Comparison of ENCODE assay signal across 8 cellular contexts in genomic region chr7:23299770-23300300, GRCh38. TPM values are rescaled to one million over a fixed set of nuclear protein-coding genes. Genes with fewer than 3 reads are reported as not detected.
DNase-seq lines count a peak whose midpoint lies in the region; ATAC-seq lines count a peak whose summit lies in the region.

No MANE protein-coding gene starts in this region.

- H3K36me3 ChIP-seq in CD4-positive, alpha-beta memory T cell (ENCODE audit: insufficient read depth, low read length) = peaks cover 8% of the 10 kb centered on the region
- peaks cover 3 to 10% (median 6%) of the 10 kb centered on the region in 5 donors for H3K36me3 ChIP-seq in subcutaneous abdominal adipose tissue (ENCODE audit: control insufficient read depth in 5 of 5, insufficient read depth in 5 of 5, low read length in 5 of 5)

- H3K4me1 Mint-ChIP-seq in CD4-positive, alpha-beta memory T cell = peaks cover 36 to 63% (median 52%) of the 10 kb centered on the region in 4 donors
- peaks cover 44 to 63% of the 10 kb centered on the region in 2 donors for H3K4me1 Mint-ChIP-seq in immature natural killer cell

- peaks cover 16 to 39% of the 10 kb centered on the region in 2 donors for H3K36me3 Mint-ChIP-seq in CD4-positive, alpha-beta memory T cell
- H3K36me3 Mint-ChIP-seq in activated naive CD4-positive, alpha-beta T cell treated with anti-CD3 and anti-CD28 coated beads, Interleukin-2, amount 50 U/mL, for 72 hours = peaks cover 38 to 39% of the 10 kb centered on the region in 2 donors
- H3K36me3 Mint-ChIP-seq in immature natural killer cell = peaks cover 4 to 19% (median 19%) of the 10 kb centered on the region in 3 donors

- peak overlapping the region; percentile 90 to 96 (median 94) for H3K4me3 Mint-ChIP-seq in CD4-positive, alpha-beta memory T cell
- peak overlapping the region; percentile 87 to 98 (median 92) for H3K4me3 Mint-ChIP-seq in immature natural killer cell

- ATAC-seq in HG02884 (IDR thresholded peaks at IDR 0.05; ENCODE audit: unreplicated experiment) = peak; percentile 3
- peak in 1 of 2 donors; percentile 3 for ATAC-seq in activated naive CD4-positive, alpha-beta T cell treated with anti-CD3 and anti-CD28 coated beads, Interleukin-2, amount 50 U/mL, for 72 hours

- no peaks in the 10 kb centered on the region for H3K27me3 ChIP-seq in CD4-positive, alpha-beta memory T cell (ENCODE audit: insufficient read depth, low read length)
- no peaks in the 10 kb centered on the region for H3K27me3 ChIP-seq in subcutaneous abdominal adipose tissue (ENCODE audit: control insufficient read depth in 5 of 5, insufficient read depth in 4 of 5, low read length in 5 of 5)

- intact Hi-C loops in CD4-positive, alpha-beta memory T cell (cut with micrococcal nuclease) = loop anchor here (1.0 to 10.0 kb wide), 12 partner anchors 27 to 1825 kb away; partner anchors contain the start of genes CCDC126, CYCS, FAM221A and HYCC1

- DNase-seq in CD4-positive, alpha-beta memory T cell = peak in 1 of 5 donors; percentile 11
- DNase-seq in activated naive CD4-positive, alpha-beta T cell treated with anti-CD3 and anti-CD28 coated beads, Interleukin-2, amount 50 U/mL, for 72 hours (ENCODE audit: low spot score in 2 of 2) = no peak
- DNase-seq in immature natural killer cell = no peak
- DNase-seq in T1000 (lab: John Stamatoyannopoulos, UW) = no peak
- no peak for DNase-seq in AML-193 (lab: John Stamatoyannopoulos, UW)
- DNase-seq in SW480 (ENCODE audit: low spot score) = no peak

- H3K9me3 Mint-ChIP-seq in CD4-positive, alpha-beta memory T cell = peaks cover 0 to 5% (median 0%) of the 10 kb centered on the region in 8 donors
- H3K9me3 Mint-ChIP-seq in activated naive CD4-positive, alpha-beta T cell treated with anti-CD3 and anti-CD28 coated beads, Interleukin-2, amount 50 U/mL, for 72 hours = peaks cover 0 to 11% of the 10 kb centered on the region in 2 donors
- peaks cover 0 to 2% (median 0%) of the 10 kb centered on the region in 6 donors for H3K9me3 Mint-ChIP-seq in immature natural killer cell

- CTCF ChIA-PET in CD4-positive, alpha-beta memory T cell (lab: Charles Lee; ENCODE audit: partially characterized antibody) = interaction anchor here (0.5 to 1.1 kb wide), 3 partner anchors 28 to 220 kb away, joined by 3 to 5 read pairs (median 3); no protein-coding TSS in a partner anchor

- H3K27ac ChIP-seq in CD4-positive, alpha-beta memory T cell (ENCODE audit: low read depth, low read length) = peak overlapping the region; percentile 79
- H3K27ac ChIP-seq in subcutaneous abdominal adipose tissue (ENCODE audit: low read depth, low read length) = peak overlapping the region; percentile 82

- POLR2A ChIA-PET in CD4-positive, alpha-beta memory T cell (lab: Charles Lee; ENCODE audit: partially characterized antibody) = interaction anchor here (1.0 to 2.5 kb wide), 9 partner anchors 27 to 298 kb away, joined by 3 to 13 read pairs (median 3); partner anchors contain the start of gene KLHL7

- no peaks in the 10 kb centered on the region for H3K9me3 ChIP-seq in CD4-positive, alpha-beta memory T cell (ENCODE audit: control insufficient read depth in 1 of 2, low read length in 2 of 2)
- H3K9me3 ChIP-seq in subcutaneous abdominal adipose tissue (ENCODE audit: control insufficient read depth in 5 of 5, low read length in 5 of 5) = no peaks in the 10 kb centered on the region

- peaks cover 48% of the 10 kb centered on the region for H3K4me1 ChIP-seq in CD4-positive, alpha-beta memory T cell (ENCODE audit: insufficient read depth, low read length)
- peaks cover 6 to 42% (median 23%) of the 10 kb centered on the region in 5 donors for H3K4me1 ChIP-seq in subcutaneous abdominal adipose tissue (ENCODE audit: control insufficient read depth in 5 of 5, insufficient read depth in 5 of 5, low read length in 5 of 5)

- H3K27ac Mint-ChIP-seq in CD4-positive, alpha-beta memory T cell = peak overlapping the region; percentile 73 to 100 (median 97)
- peak overlapping the region; percentile 95 to 96 for H3K27ac Mint-ChIP-seq in activated naive CD4-positive, alpha-beta T cell treated with anti-CD3 and anti-CD28 coated beads, Interleukin-2, amount 50 U/mL, for 72 hours
- peak overlapping the region; percentile 91 to 99 (median 98) for H3K27ac Mint-ChIP-seq in immature natural killer cell

- H3K4me3 ChIP-seq in CD4-positive, alpha-beta memory T cell (ENCODE audit: low read length in 2 of 2) = peak overlapping the region; percentile 85 to 93
- peak overlapping the region; percentile 89 to 98 (median 96) for H3K4me3 ChIP-seq in subcutaneous abdominal adipose tissue (ENCODE audit: low read depth in 1 of 5, low read length in 5 of 5)

- H3K27me3 Mint-ChIP-seq in CD4-positive, alpha-beta memory T cell = peaks cover 0 to 3% of the 10 kb centered on the region in 2 donors
- peaks cover 1 to 8% (median 4%) of the 10 kb centered on the region in 3 donors for H3K27me3 Mint-ChIP-seq in immature natural killer cell (ENCODE audit: low read depth in 3 of 3)

- H3K9ac ChIP-seq in subcutaneous abdominal adipose tissue (ENCODE audit: low read length in 5 of 5) = peak overlapping the region; percentile 84 to 95 (median 92)

RNA-seq across cellular contexts. Expression of gene MALSU1, which starts 0.7 kb away (rescaled TPM):
- 10 to 100 TPM; 39.3 to 46.5 TPM for total RNA-seq in CD4-positive, alpha-beta memory T cell
- 10 to 100 TPM; 56.0 to 82.5 TPM for polyA plus RNA-seq in CD4-positive, alpha-beta memory T cell
- 10 to 100 TPM; 78.5 to 83.4 TPM for total RNA-seq in activated naive CD4-positive, alpha-beta T cell treated with anti-CD3 and anti-CD28 coated beads, Interleukin-2, amount 50 U/mL, for 72 hours
- 10 to 100 TPM; 44.5 to 64.8 (median 47.6) TPM for polyA plus RNA-seq in immature natural killer cell

RNA-seq across cellular contexts. Expression of gene GPNMB, which starts 53.3 kb away (rescaled TPM):
- total RNA-seq in CD4-positive, alpha-beta memory T cell = 10 to 100 TPM; 32.5 to 36.6 TPM
- not detected for polyA plus RNA-seq in CD4-positive, alpha-beta memory T cell
- total RNA-seq in activated naive CD4-positive, alpha-beta T cell treated with anti-CD3 and anti-CD28 coated beads, Interleukin-2, amount 50 U/mL, for 72 hours = 1 to 10 TPM; 1.8 to 2.4 TPM
- not detected for polyA plus RNA-seq in immature natural killer cell

Comparison
In these comparisons a context has a peak if more than half of its experiments do, and no peak if none do; other contexts are left out.
1. RNA of gene GPNMB, which starts 53.3 kb away (total RNA-seq): 32.5 to 36.6 TPM in CD4-positive, alpha-beta memory T cell; 1.8 to 2.4 TPM in activated naive CD4-positive, alpha-beta T cell treated with anti-CD3 and anti-CD28 coated beads, Interleukin-2, amount 50 U/mL, for 72 hours; every median in the first group is over 4 times any median in the second.
2. Peak in every context shown above with its lines, with median percentiles within 50 percentile points of each other: H3K27ac Mint-ChIP-seq.